ENCODE assay signal across 7 cellular contexts in genomic region chr1:58515794-58516401, GRCh38. TPM values are rescaled to one million over a fixed set of nuclear protein-coding genes. Genes with fewer than 3 reads are reported as not detected.
DNase-seq lines count a peak whose midpoint lies in the region; ATAC-seq and TF ChIP-seq lines count a peak whose summit lies in the region.

No MANE protein-coding gene starts in this region.

- H3K4me3 Mint-ChIP-seq in glutamatergic neuron (ENCODE audit: unreplicated experiment): no peak overlapping the region

- peak; percentile 81 for TF ChIP-seq CTCF in glutamatergic neuron (IDR thresholded peaks at IDR 0.05; ENCODE audit: partially characterized antibody, unreplicated experiment)

- peak; percentile 49 to 79 for ATAC-seq in activated naive CD4-positive, alpha-beta T cell treated with anti-CD3 and anti-CD28 coated beads, Interleukin-2, amount 50 U/mL, for 72 hours
- ATAC-seq in HG02763 (IDR thresholded peaks at IDR 0.05; ENCODE audit: unreplicated experiment): no peak

- peaks cover 1% of the 10 kb centered on the region for H3K27me3 Mint-ChIP-seq in glutamatergic neuron (ENCODE audit: unreplicated experiment)

- peaks cover 0 to 3% of the 10 kb centered on the region in 2 donors for H3K9me3 Mint-ChIP-seq in activated naive CD4-positive, alpha-beta T cell treated with anti-CD3 and anti-CD28 coated beads, Interleukin-2, amount 50 U/mL, for 72 hours
- no peaks in the 10 kb centered on the region for H3K9me3 Mint-ChIP-seq in glutamatergic neuron (ENCODE audit: unreplicated experiment)

- H3K4me1 Mint-ChIP-seq in glutamatergic neuron (ENCODE audit: low read depth, unreplicated experiment): peaks cover 4% of the 10 kb centered on the region

- H3K36me3 Mint-ChIP-seq in activated naive CD4-positive, alpha-beta T cell treated with anti-CD3 and anti-CD28 coated beads, Interleukin-2, amount 50 U/mL, for 72 hours: peaks cover 6 to 8% of the 10 kb centered on the region in 2 donors
- peaks cover 16% of the 10 kb centered on the region for H3K36me3 Mint-ChIP-seq in glutamatergic neuron (ENCODE audit: unreplicated experiment)

- peak; percentile 72 for DNase-seq in EL
- DNase-seq in HPDE6-E6E7 (ENCODE audit: extremely low spot score): peak; percentile 25
- DNase-seq in NCI-H748 (lab: John Stamatoyannopoulos, UW; ENCODE audit: unreplicated experiment): peak; percentile 82
- peak in 1 of 2 donors; percentile 10 for DNase-seq in activated naive CD4-positive, alpha-beta T cell treated with anti-CD3 and anti-CD28 coated beads, Interleukin-2, amount 50 U/mL, for 72 hours (ENCODE audit: low spot score in 2 of 2)
- DNase-seq in glutamatergic neuron: no peak
- peak; percentile 89 for DNase-seq in pons (ENCODE audit: low spot score)

- peak overlapping the region in 1 of 2 donors; percentile 89 for H3K27ac Mint-ChIP-seq in activated naive CD4-positive, alpha-beta T cell treated with anti-CD3 and anti-CD28 coated beads, Interleukin-2, amount 50 U/mL, for 72 hours
- H3K27ac Mint-ChIP-seq in glutamatergic neuron (ENCODE audit: unreplicated experiment): no peak overlapping the region

RNA-seq across cellular contexts. Expression of gene OMA1, which starts 30.6 kb away (rescaled TPM):
- total RNA-seq in activated naive CD4-positive, alpha-beta T cell treated with anti-CD3 and anti-CD28 coated beads, Interleukin-2, amount 50 U/mL, for 72 hours: 10 to 100 TPM in 1 of 2 donors, 1 to 10 TPM in 1; 4.0 to 12.3 TPM
- total RNA-seq in glutamatergic neuron (ENCODE audit: unreplicated experiment): 5.9 TPM
